In genomic region chr2:20593072-20594034, GRCh38 we compare ENCODE assay signal across 1 cellular context.
TF ChIP-seq lines count a peak whose summit lies in the region.

No MANE protein-coding gene starts in this region.

TF ChIP-seq in HepG2, 621 proteins besides CTCF, POLR2A, EP300 and RAD21 (continued from another document and continues in another):
- TF ChIP-seq ZNF724P (CRISPR knock-in tag; IDR thresholded peaks at IDR 0.05; ENCODE audit: borderline replicate concordance) (peak; percentile 49; the same call in 1 of the 2 replicates), ZNF160 (CRISPR knock-in tag; IDR thresholded peaks at IDR 0.05) (peak; percentile 40; the same call in 1 of the 2 replicates), ZNF331 (CRISPR knock-in tag; IDR thresholded peaks at IDR 0.05) (peak; percentile 88), LRRFIP1 (CRISPR knock-in tag; conservative IDR thresholded peaks at IDR 0.05) (0 out of 2 replicates have a peak, but pooled peaks have one; percentile 56), THRA (CRISPR knock-in tag; IDR thresholded peaks at IDR 0.05; ENCODE audit: borderline replicate concordance) (peak; percentile 99), HHEX (CRISPR knock-in tag; IDR thresholded peaks at IDR 0.05) (peak; percentile 95), CEBPG (CRISPR knock-in tag; IDR thresholded peaks at IDR 0.05) (peak; percentile 74), PRDM4 (CRISPR knock-in tag; IDR thresholded peaks at IDR 0.05; ENCODE audit: borderline replicate concordance) (no peak; the same call in 1 of the 2 replicates), ONECUT2 (CRISPR knock-in tag; IDR thresholded peaks at IDR 0.05) (peak; percentile 71; the same call in 1 of the 2 replicates), CSRNP2 (CRISPR knock-in tag; conservative IDR thresholded peaks at IDR 0.05; ENCODE audit: low read depth) (no peak), MIER3 (CRISPR knock-in tag; IDR thresholded peaks at IDR 0.05; ENCODE audit: borderline replicate concordance) (peak; percentile 99), ZNF703 (CRISPR knock-in tag; IDR thresholded peaks at IDR 0.05; ENCODE audit: borderline replicate concordance) (peak; percentile 98), SRSF9 (IDR thresholded peaks at IDR 0.05; ENCODE audit: borderline replicate concordance, insufficient read depth, low read depth, low read length, poor library complexity, severe bottlenecking) (no peak), WIZ (CRISPR knock-in tag; IDR thresholded peaks at IDR 0.05) (peak; percentile 94), SRSF1 (optimal IDR thresholded peaks at IDR 0.05; ENCODE audit: low read depth, low read length) (peak; percentile 76), ZNF326 (CRISPR knock-in tag; IDR thresholded peaks at IDR 0.05; ENCODE audit: borderline replicate concordance) (no peak), POLR2AphosphoS5 (IDR thresholded peaks at IDR 0.05; ENCODE audit: low read depth, low read length) (peak; percentile 73), ISL2 (CRISPR knock-in tag; IDR thresholded peaks at IDR 0.05) (peak; percentile 99), ZBTB7A (CRISPR knock-in tag; IDR thresholded peaks at IDR 0.05) (peak; percentile 90; the same call in 1 of the 2 replicates), HOXD1 (CRISPR knock-in tag; IDR thresholded peaks at IDR 0.05) (peak; percentile 81; the same call in 1 of the 2 replicates), TBX3 (IDR thresholded peaks at IDR 0.05; ENCODE audit: borderline replicate concordance) (peak; percentile 99), ZNF567 (CRISPR knock-in tag; IDR thresholded peaks at IDR 0.05; ENCODE audit: borderline replicate concordance) (peak; percentile 76), ZNF776 (CRISPR knock-in tag; IDR thresholded peaks at IDR 0.05) (peak; percentile 92), DR1 (CRISPR knock-in tag; IDR thresholded peaks at IDR 0.05) (peak; percentile 86), FOXJ3 (CRISPR knock-in tag; IDR thresholded peaks at IDR 0.05; ENCODE audit: borderline replicate concordance) (peak; percentile 98), ZNF878 (CRISPR knock-in tag; IDR thresholded peaks at IDR 0.05) (peak; percentile 99), ZNF451 (CRISPR knock-in tag; IDR thresholded peaks at IDR 0.05) (peak; percentile 93), ZBTB3 (CRISPR knock-in tag; IDR thresholded peaks at IDR 0.05; ENCODE audit: borderline replicate concordance, low read depth) (peak; percentile 97), PAX8 (CRISPR knock-in tag; IDR thresholded peaks at IDR 0.05; ENCODE audit: borderline replicate concordance) (peak; percentile 70; the same call in 1 of the 2 replicates), HNRNPL (IDR thresholded peaks at IDR 0.05; ENCODE audit: low read depth, low read length) (peak; percentile 97), ZNF225 (CRISPR knock-in tag; IDR thresholded peaks at IDR 0.05) (no peak; the same call in 1 of the 2 replicates), MTA1 (CRISPR knock-in tag; IDR thresholded peaks at IDR 0.05; ENCODE audit: borderline replicate concordance) (peak; percentile 100), ZNF10 (CRISPR knock-in tag; IDR thresholded peaks at IDR 0.05; ENCODE audit: borderline replicate concordance, low read depth) (no peak), HNRNPLL (IDR thresholded peaks at IDR 0.05; ENCODE audit: low read depth, low read length, poor library complexity, severe bottlenecking) (peak; percentile 54), HES4 (CRISPR knock-in tag; IDR thresholded peaks at IDR 0.05; ENCODE audit: borderline replicate concordance) (peak; percentile 71; the same call in 1 of the 2 replicates), NFRKB (IDR thresholded peaks at IDR 0.05) (no peak), ZNF597 (CRISPR knock-in tag; IDR thresholded peaks at IDR 0.05) (no peak), ZNF577 (CRISPR knock-in tag; IDR thresholded peaks at IDR 0.05; ENCODE audit: borderline replicate concordance, low read depth) (no peak), ZNF672 (CRISPR knock-in tag; IDR thresholded peaks at IDR 0.05) (0 out of 2 replicates have a peak, but pooled peaks have one; percentile 37), CC2D1A (CRISPR knock-in tag; IDR thresholded peaks at IDR 0.05) (no peak; the same call in 1 of the 2 replicates), REL (CRISPR knock-in tag; conservative IDR thresholded peaks at IDR 0.05) (peak; percentile 77; the same call in 1 of the 2 replicates), YY1 (IDR thresholded peaks at IDR 0.05; ENCODE audit: insufficient read depth, insufficient replicate concordance, low read depth, low read length) (peak; percentile 72), ZNF512B (CRISPR knock-in tag; IDR thresholded peaks at IDR 0.05; ENCODE audit: borderline replicate concordance) (no peak; the same call in 1 of the 2 replicates), ZNF230 (CRISPR knock-in tag; IDR thresholded peaks at IDR 0.05) (peak; percentile 94; the same call in 1 of the 2 replicates), BCLAF1 (IDR thresholded peaks at IDR 0.05) (no peak), ATF4 (CRISPR knock-in tag; IDR thresholded peaks at IDR 0.05) (peak; percentile 19 to 93; a peak in 2 of 4 replicates)
